ENCODE assay signal across 33 cellular contexts in genomic region chr19:28020631-28021315, GRCh38.
DNase-seq lines count a peak whose midpoint lies in the region; ATAC-seq and TF ChIP-seq lines count a peak whose summit lies in the region.
"Had no signal": no experiment of that assay in that cellular context is flagged by ENCODE, and none has a peak within 500 bp of the region (broad histone marks: within the 10 kb centered on the region; RNA-seq: fewer than 3 reads in every experiment).

No MANE protein-coding gene starts in this region.

- no peak overlapping the region for H3K23ac ChIP-seq in H9 (ENCODE audit: insufficient read length, low read depth, low read length)

- DNase-seq in H9 (no peak), astrocyte of the hippocampus (ENCODE audit: low read depth, low spot score) (peak; percentile 20), neural progenitor cell (ENCODE audit: low spot score) (peak; percentile 7), GM13976 (ENCODE audit: low spot score) (no peak), SHP77 (lab: John Stamatoyannopoulos, UW) (no peak), left colon (no peak)
- no peak for DNase-seq in effector memory CD8-positive, alpha-beta T cell
- DNase-seq: activated CD4-positive, alpha-beta memory T cell treated with anti-CD3 and anti-CD28 coated beads for 36 hours; activated CD4-positive, alpha-beta T cell treated with anti-CD3 and anti-CD28 coated beads for 1 hour; activated naive CD4-positive, alpha-beta T cell; activated T-cell treated with anti-CD3 and anti-CD28 coated beads, Interleukin-2, amount 50 U/mL, for 72 hours; DMS79 treated with DMSO at 0.1 percent for 48 hours; gastrocnemius medialis; HFFc6; IMR-90; kidney glomerular epithelial cell; NCI-H1930; NCI-H69; pancreas; RPMI8226; small intestine; stimulated activated naive B cell treated with anti-CD40 and anti-IgM and Interleukin-4, amounts not matched to agents 10 μg/mL and 1 μg/mL and 100 μg/mL, for 72 hours; substantia nigra; T-helper 17 cell had no signal

- in situ Hi-C loops in GM13976 (cut with MboI; ENCODE audit: low sequenced_read_pairs, unreplicated experiment) = no loop called here

- no peak overlapping the region for H4K91ac ChIP-seq in H9 (ENCODE audit: insufficient read length, low read depth, low read length)

- H3K9ac ChIP-seq in BLaER1 = no peak overlapping the region
- H3K9ac ChIP-seq in H9 (ENCODE audit: extremely low read depth, insufficient read length, low read length) = no peak overlapping the region
- H3K9ac ChIP-seq in neural progenitor cell = no peak overlapping the region

- no peak overlapping the region for H3K4ac ChIP-seq in H9 (ENCODE audit: low read depth, low read length)

- no CpG with 5 or more reads among the region's 7 CpGs for WGBS in H9 (ENCODE audit: extremely low coverage, insufficient read length, low lambda C conversion rate)

- no peak overlapping the region for H4K5ac ChIP-seq in H9 (ENCODE audit: insufficient read length, low read depth, low read length)

- H3T11ph ChIP-seq in H9 (ENCODE audit: low read length) = no peak overlapping the region

- H3K4me3 Mint-ChIP-seq in H9 = no peak overlapping the region; a peak in 1 of 5 replicates
- H3K4me3 Mint-ChIP-seq in neural progenitor cell = no peak overlapping the region
- no peak overlapping the region for H3K4me3 Mint-ChIP-seq in effector memory CD8-positive, alpha-beta T cell
- H3K4me3 Mint-ChIP-seq: activated CD4-positive, alpha-beta memory T cell treated with anti-CD3 and anti-CD28 coated beads for 36 hours; activated T-cell treated with anti-CD3 and anti-CD28 coated beads, Interleukin-2, amount 50 U/mL, for 72 hours; brain; CD14-positive monocyte; HFFc6; nephron; stimulated activated naive B cell treated with anti-CD40 and anti-IgM and Interleukin-4, amounts not matched to agents 10 μg/mL and 1 μg/mL and 100 μg/mL, for 72 hours; T-helper 17 cell had no signal

- H3K18ac ChIP-seq in H9 (ENCODE audit: insufficient read length, low read depth, low read length) = no peak overlapping the region

- peaks cover 3% of the 10 kb centered on the region for H3K23me2 ChIP-seq in H9 (ENCODE audit: insufficient read length, low read depth, low read length, poor library complexity, severe bottlenecking)

- no peak for ATAC-seq in effector memory CD8-positive, alpha-beta T cell (replicated peaks)
- ATAC-seq in left colon = no peak
- ATAC-seq: activated T-cell treated with anti-CD3 and anti-CD28 coated beads, Interleukin-2, amount 50 U/mL, for 72 hours; gastrocnemius medialis; stimulated activated naive B cell treated with anti-CD40 and anti-IgM and Interleukin-4, amounts not matched to agents 10 μg/mL and 1 μg/mL and 100 μg/mL, for 72 hours; T-helper 17 cell had no signal

- 0 out of 2 replicates have a peak overlapping the region, but pooled peaks have one; percentile 42 for H3K14ac ChIP-seq in H9 (ENCODE audit: insufficient read depth, low read length)

- no peak overlapping the region for H2BK15ac ChIP-seq in H9 (ENCODE audit: low read depth, low read length)

- H3K4me1 ChIP-seq in BLaER1 = peaks cover 16% of the 10 kb centered on the region
- H3K4me1 ChIP-seq in H9 (ENCODE audit: insufficient read depth, low read length) = no peaks in the 10 kb centered on the region; the same call in 1 of the 2 replicates
- peaks cover 10% of the 10 kb centered on the region for H3K4me1 ChIP-seq in neural progenitor cell
- H3K4me1 ChIP-seq: gastrocnemius medialis, pancreas, right atrium auricular region, upper lobe of left lung had no signal

- no peak overlapping the region for H4K8ac ChIP-seq in H9 (replicated peaks; ENCODE audit: insufficient read length, low read depth, low read length)

- no peak overlapping the region for H2AK5ac ChIP-seq in H9 (ENCODE audit: insufficient read length, low read length)

- no peak overlapping the region for H3K4me3 ChIP-seq in BLaER1
- no peak overlapping the region for H3K4me3 ChIP-seq in neural progenitor cell
- H3K4me3 ChIP-seq: gastrocnemius medialis, hepatocyte, lung, pancreas, right atrium auricular region, SK-N-MC, upper lobe of left lung had no signal

- H3K4me2 ChIP-seq in BLaER1 (peak overlapping the region; percentile 49), H9 (ENCODE audit: insufficient read depth, insufficient read length, low read length) (no peak overlapping the region), neural progenitor cell (no peak overlapping the region)
- H3K4me2 ChIP-seq: hepatocyte had no signal

- H2BK120ac ChIP-seq in H9 (ENCODE audit: low read depth, low read length, poor library complexity, severe bottlenecking) = no peak overlapping the region

- H3K27ac ChIP-seq in BLaER1 = 0 out of 2 replicates have a peak overlapping the region, but pooled peaks have one; percentile 22
- H3K27ac ChIP-seq in H9 (ENCODE audit: insufficient read length, low read depth, low read length) = no peak overlapping the region
- H3K27ac ChIP-seq in neural progenitor cell = no peak overlapping the region
- H3K27ac ChIP-seq: gastrocnemius medialis, hepatocyte, pancreas, right atrium auricular region, SK-N-MC, upper lobe of left lung had no signal

- H2AFZ ChIP-seq in H9 (ENCODE audit: low read length) (no peak overlapping the region), neural progenitor cell (replicated peaks) (no peak overlapping the region)
- H2AFZ ChIP-seq: hepatocyte had no signal

- peaks cover 0 to 3% of the 10 kb centered on the region in 2 experiments; a peak in 2 of 5 replicates for H3K9me3 Mint-ChIP-seq in H9
- no peaks in the 10 kb centered on the region for H3K9me3 Mint-ChIP-seq in neural progenitor cell
- H3K9me3 Mint-ChIP-seq in effector memory CD8-positive, alpha-beta T cell = peaks cover 0 to 4% of the 10 kb centered on the region in 2 donors
- H3K9me3 Mint-ChIP-seq: activated T-cell treated with anti-CD3 and anti-CD28 coated beads, Interleukin-2, amount 50 U/mL, for 72 hours; brain; nephron had no signal

- H3K79me1 ChIP-seq in H9 (ENCODE audit: insufficient read depth, low read depth, low read length, poor library complexity, severe bottlenecking) = no peaks in the 10 kb centered on the region

- no peaks in the 10 kb centered on the region for H4K20me1 ChIP-seq in BLaER1
- H4K20me1 ChIP-seq in H9 (ENCODE audit: control insufficient read depth, insufficient read depth, insufficient read length) = no peaks in the 10 kb centered on the region
- no peaks in the 10 kb centered on the region for H4K20me1 ChIP-seq in neural progenitor cell (ENCODE audit: low read depth)

- H3K36me3 Mint-ChIP-seq in H9 (ENCODE audit: insufficient read depth in 1 of 3, low read depth in 3 of 3) (no peaks in the 10 kb centered on the region; a peak in 1 of 7 replicates), neural progenitor cell (no peaks in the 10 kb centered on the region)
- peaks cover 3% of the 10 kb centered on the region for H3K36me3 Mint-ChIP-seq in effector memory CD8-positive, alpha-beta T cell (ENCODE audit: insufficient read depth)
- H3K36me3 Mint-ChIP-seq: activated CD4-positive, alpha-beta memory T cell treated with anti-CD3 and anti-CD28 coated beads for 36 hours; brain; CD14-positive monocyte; stimulated activated naive B cell treated with anti-CD40 and anti-IgM and Interleukin-4, amounts not matched to agents 10 μg/mL and 1 μg/mL and 100 μg/mL, for 72 hours had no signal

- intact Hi-C loops in left colon (cut with DNase I, micrococcal nuclease) = no loop called here

- no peak overlapping the region for H2BK20ac ChIP-seq in H9 (ENCODE audit: low read depth, low read length, poor library complexity, severe bottlenecking)

- no peak overlapping the region for H2BK5ac ChIP-seq in H9 (ENCODE audit: insufficient read length, low read length)

- H3K9me3 ChIP-seq in BLaER1 (no peaks in the 10 kb centered on the region), H9 (ENCODE audit: control insufficient read depth, low read depth, low read length) (no peaks in the 10 kb centered on the region), neural progenitor cell (ENCODE audit: low read depth) (no peaks in the 10 kb centered on the region)
- H3K9me3 ChIP-seq: gastrocnemius medialis, pancreas, right atrium auricular region, upper lobe of left lung had no signal

- peaks cover 25% of the 10 kb centered on the region in 2 experiments for H3K4me1 Mint-ChIP-seq in H9
- peaks cover 34% of the 10 kb centered on the region for H3K4me1 Mint-ChIP-seq in neural progenitor cell
- H3K4me1 Mint-ChIP-seq in effector memory CD8-positive, alpha-beta T cell (ENCODE audit: low read depth in 2 of 2) = no peaks in the 10 kb centered on the region
- H3K4me1 Mint-ChIP-seq: brain; CD14-positive monocyte; stimulated activated naive B cell treated with anti-CD40 and anti-IgM and Interleukin-4, amounts not matched to agents 10 μg/mL and 1 μg/mL and 100 μg/mL, for 72 hours; T-helper 17 cell had no signal

- no peaks in the 10 kb centered on the region for H3F3A ChIP-seq in neural progenitor cell (ENCODE audit: low read depth)

- no peaks in the 10 kb centered on the region for H3K27me3 ChIP-seq in BLaER1
- H3K27me3 ChIP-seq in H9 (ENCODE audit: insufficient read depth, low read length) = peaks cover 2% of the 10 kb centered on the region; the same call in 1 of the 2 replicates
- H3K27me3 ChIP-seq in neural progenitor cell = no peaks in the 10 kb centered on the region
- H3K27me3 ChIP-seq: gastrocnemius medialis, hepatocyte, pancreas, right atrium auricular region, upper lobe of left lung had no signal

- H3K27me3 Mint-ChIP-seq in H9 (ENCODE audit: low read depth) (no peaks in the 10 kb centered on the region), neural progenitor cell (ENCODE audit: insufficient read depth, low read depth) (no peaks in the 10 kb centered on the region)
- H3K27me3 Mint-ChIP-seq in effector memory CD8-positive, alpha-beta T cell = no peaks in the 10 kb centered on the region
- H3K27me3 Mint-ChIP-seq: activated CD4-positive, alpha-beta memory T cell treated with anti-CD3 and anti-CD28 coated beads for 36 hours; T-helper 17 cell had no signal

- H3K27ac Mint-ChIP-seq in H9 = peak overlapping the region in 1 of 3 experiments; percentile 34; a peak in 1 of 7 replicates
- peak overlapping the region; percentile 50 for H3K27ac Mint-ChIP-seq in neural progenitor cell
- H3K27ac Mint-ChIP-seq in effector memory CD8-positive, alpha-beta T cell = no peak overlapping the region
- H3K27ac Mint-ChIP-seq: activated CD4-positive, alpha-beta memory T cell treated with anti-CD3 and anti-CD28 coated beads for 36 hours; activated T-cell treated with anti-CD3 and anti-CD28 coated beads, Interleukin-2, amount 50 U/mL, for 72 hours; brain; CD14-positive monocyte; HFFc6; nephron; stimulated activated naive B cell treated with anti-CD40 and anti-IgM and Interleukin-4, amounts not matched to agents 10 μg/mL and 1 μg/mL and 100 μg/mL, for 72 hours; T-helper 17 cell had no signal

- no peaks in the 10 kb centered on the region for H3K79me2 ChIP-seq in H9 (ENCODE audit: insufficient read depth, low read length)
- H3K79me2 ChIP-seq in neural progenitor cell (ENCODE audit: low read depth) = no peaks in the 10 kb centered on the region
- H3K79me2 ChIP-seq: hepatocyte had no signal

- no peak overlapping the region for H2BK12ac ChIP-seq in H9 (ENCODE audit: insufficient read length, low read depth, low read length)

- no peak overlapping the region for H3K56ac ChIP-seq in H9 (ENCODE audit: insufficient read length, low read depth, low read length)

- TF ChIP-seq CTCF in H9 (conservative IDR thresholded peaks at IDR 0.05) = no peak
- TF ChIP-seq CTCF in neural progenitor cell (IDR thresholded peaks at IDR 0.05) = no peak
- TF ChIP-seq CTCF in GM13976 (IDR thresholded peaks at IDR 0.05; ENCODE audit: borderline replicate concordance, control extremely low read depth, extremely low read depth, insufficient read depth, missing control alignments) = no peak

- H3K36me3 ChIP-seq in BLaER1 = no peaks in the 10 kb centered on the region
- H3K36me3 ChIP-seq in neural progenitor cell = no peaks in the 10 kb centered on the region
- H3K36me3 ChIP-seq: gastrocnemius medialis, pancreas, right atrium auricular region, upper lobe of left lung had no signal

Comparison
In these comparisons a context has a peak if more than half of its experiments do, and no peak if none do; other contexts are left out.
1. DNase-seq: peak in astrocyte of the hippocampus (single experiment) and neural progenitor cell (single experiment); none in H9 (single experiment), GM13976 (single experiment), SHP77 (0 of 2), effector memory CD8-positive, alpha-beta T cell (0 of 3) and left colon (0 of 2).